ENCODE assay signal across 1 cellular context in genomic region chr12:12181516-12181915, GRCh38.
TF ChIP-seq lines count a peak whose summit lies in the region.

No MANE protein-coding gene starts in this region.

TF ChIP-seq in SK-N-SH, 30 proteins besides CTCF, POLR2A, EP300 and RAD21 (continued from another document):
- TF ChIP-seq NFIC (IDR thresholded peaks at IDR 0.05; ENCODE audit: borderline replicate concordance) (peak; percentile 72; the same call in 1 of the 2 replicates), MEF2A (IDR thresholded peaks at IDR 0.05; ENCODE audit: borderline replicate concordance, low read depth) (0 out of 2 replicates have a peak, but pooled peaks have one; percentile 11), PBX3 (IDR thresholded peaks at IDR 0.05) (peak; percentile 39; the same call in 1 of the 2 replicates), GABPA (IDR thresholded peaks at IDR 0.05; ENCODE audit: low read depth) (no peak)
TF ChIP-seq in SK-N-SH: peak in this region for 8.
